ENCODE assay signal across 22 cellular contexts in genomic region chr17:28513476-28513875, GRCh38. TPM values are rescaled to one million over a fixed set of nuclear protein-coding genes. Genes with fewer than 3 reads are reported as not detected.
DNase-seq lines count a peak whose midpoint lies in the region; ATAC-seq and TF ChIP-seq lines count a peak whose summit lies in the region.
"Had no signal": no experiment of that assay in that cellular context is flagged by ENCODE, and none has a peak within 500 bp of the region (broad histone marks: within the 10 kb centered on the region; RNA-seq: fewer than 3 reads in every experiment).

No MANE protein-coding gene starts in this region.

- H3K27me3 Mint-ChIP-seq in dendritic cell treated with granulocyte-macrophage colony-stimulating factor and Interleukin-4, amounts not matched to agents 40 ng/mL and 50 ng/mL, for 4 days, result peaks cover 32% of the 10 kb centered on the region
- H3K27me3 Mint-ChIP-seq in neural progenitor cell (ENCODE audit: insufficient read depth, low read depth) (peaks cover 17% of the 10 kb centered on the region), progenitor cell of endocrine pancreas (peaks cover 34% of the 10 kb centered on the region)

- CTCF ChIA-PET in RWPE1 (lab: Yijun Ruan, JAX), result interaction anchor here (0.5 to 0.7 kb wide), 4 partner anchors 9 to 679 kb away, joined by 3 to 7 read pairs (median 3); no protein-coding TSS in a partner anchor

- no peak overlapping the region for H2AFZ ChIP-seq in neural progenitor cell (replicated peaks)

- ATAC-seq in GM21381 (IDR thresholded peaks at IDR 0.05; ENCODE audit: unreplicated experiment), result no peak

- no peak overlapping the region for H3K4me2 ChIP-seq in neural progenitor cell
- H3K4me2 ChIP-seq: BLaER1 had no signal

- H3K9ac ChIP-seq in neural progenitor cell, result no peak overlapping the region
- H3K9ac ChIP-seq: BLaER1 had no signal

- H3K4me1 Mint-ChIP-seq in dendritic cell treated with granulocyte-macrophage colony-stimulating factor and Interleukin-4, amounts not matched to agents 40 ng/mL and 50 ng/mL, for 4 days (ENCODE audit: low read depth), result peaks cover 42% of the 10 kb centered on the region
- H3K4me1 Mint-ChIP-seq in neural progenitor cell (peaks cover 3% of the 10 kb centered on the region), progenitor cell of endocrine pancreas (ENCODE audit: low read depth) (peaks cover 2% of the 10 kb centered on the region)
- H3K4me1 Mint-ChIP-seq: CD4-positive, alpha-beta memory T cell; CD4-positive, CD25-positive, alpha-beta regulatory T cell; CD8-positive, alpha-beta memory T cell had no signal

- TF ChIP-seq CTCF in RWPE1 (conservative IDR thresholded peaks at IDR 0.05; ENCODE audit: low read depth), result no peak
- no peak for TF ChIP-seq CTCF in neural progenitor cell (IDR thresholded peaks at IDR 0.05)
- TF ChIP-seq CTCF in suprapubic skin (IDR thresholded peaks at IDR 0.05), result no peak
- no peak for TF ChIP-seq CTCF in progenitor cell of endocrine pancreas (IDR thresholded peaks at IDR 0.05; ENCODE audit: unreplicated experiment)

- peak overlapping the region; percentile 4 for H3K27ac Mint-ChIP-seq in dendritic cell treated with granulocyte-macrophage colony-stimulating factor and Interleukin-4, amounts not matched to agents 40 ng/mL and 50 ng/mL, for 4 days
- H3K27ac Mint-ChIP-seq in neural progenitor cell (peak overlapping the region; percentile 15), progenitor cell of endocrine pancreas (no peak overlapping the region)

- WGBS in suprapubic skin, result 55% methylated on average over 2 of the region's 7 CpGs

- H3K4me1 ChIP-seq in neural progenitor cell (no peaks in the 10 kb centered on the region), suprapubic skin (peaks cover 27% of the 10 kb centered on the region)
- H3K4me1 ChIP-seq: BE2C had no signal

- intact Hi-C loops in dendritic cell treated with granulocyte-macrophage colony-stimulating factor and Interleukin-4, amounts not matched to agents 40 ng/mL and 50 ng/mL, for 4 days (cut with micrococcal nuclease), result no loop called here

- POLR2A ChIA-PET in RWPE1 (lab: Yijun Ruan, JAX; ENCODE audit: low non-redundant PET), result no interaction called here

- H3K27me3 ChIP-seq in neural progenitor cell (no peaks in the 10 kb centered on the region), suprapubic skin (peaks cover 9% of the 10 kb centered on the region)
- H3K27me3 ChIP-seq: BE2C had no signal

- no peaks in the 10 kb centered on the region for H4K20me1 ChIP-seq in neural progenitor cell (ENCODE audit: low read depth)
- H4K20me1 ChIP-seq: BLaER1 had no signal

- H3K27ac ChIP-seq in RWPE1, result peak overlapping the region; percentile 63
- no peak overlapping the region for H3K27ac ChIP-seq in neural progenitor cell
- peak overlapping the region; percentile 42 for H3K27ac ChIP-seq in suprapubic skin
- H3K27ac ChIP-seq: BLaER1 had no signal

- H3K4me3 Mint-ChIP-seq in dendritic cell treated with granulocyte-macrophage colony-stimulating factor and Interleukin-4, amounts not matched to agents 40 ng/mL and 50 ng/mL, for 4 days, result no peak overlapping the region
- H3K4me3 Mint-ChIP-seq in neural progenitor cell (no peak overlapping the region), progenitor cell of endocrine pancreas (ENCODE audit: low read depth) (no peak overlapping the region)
- H3K4me3 Mint-ChIP-seq: CD4-positive, alpha-beta memory T cell; CD4-positive, CD25-positive, alpha-beta regulatory T cell; CD8-positive, alpha-beta memory T cell had no signal

- no peaks in the 10 kb centered on the region for H3F3A ChIP-seq in neural progenitor cell (ENCODE audit: low read depth)

- H3K9me3 ChIP-seq in neural progenitor cell (ENCODE audit: low read depth) (no peaks in the 10 kb centered on the region), suprapubic skin (no peaks in the 10 kb centered on the region)
- H3K9me3 ChIP-seq: BE2C had no signal

- H3K79me2 ChIP-seq in neural progenitor cell (ENCODE audit: low read depth), result no peaks in the 10 kb centered on the region

- no peaks in the 10 kb centered on the region for H3K36me3 ChIP-seq in neural progenitor cell
- H3K36me3 ChIP-seq in suprapubic skin, result no peaks in the 10 kb centered on the region
- H3K36me3 ChIP-seq: BE2C, BLaER1 had no signal

- TF ChIP-seq EP300 in suprapubic skin (IDR thresholded peaks at IDR 0.05), result no peak

- H3K4me3 ChIP-seq in neural progenitor cell (no peak overlapping the region), suprapubic skin (no peak overlapping the region)
- H3K4me3 ChIP-seq: BLaER1 had no signal

- H3K9me3 Mint-ChIP-seq in dendritic cell treated with granulocyte-macrophage colony-stimulating factor and Interleukin-4, amounts not matched to agents 40 ng/mL and 50 ng/mL, for 4 days, result no peaks in the 10 kb centered on the region
- H3K9me3 Mint-ChIP-seq in neural progenitor cell (peaks cover 9% of the 10 kb centered on the region), progenitor cell of endocrine pancreas (ENCODE audit: low read depth) (peaks cover 4% of the 10 kb centered on the region)
- H3K9me3 Mint-ChIP-seq: CD4-positive, CD25-positive, alpha-beta regulatory T cell; CD8-positive, alpha-beta memory T cell had no signal

- H3K36me3 Mint-ChIP-seq in dendritic cell treated with granulocyte-macrophage colony-stimulating factor and Interleukin-4, amounts not matched to agents 40 ng/mL and 50 ng/mL, for 4 days (ENCODE audit: low read depth), result no peaks in the 10 kb centered on the region
- no peaks in the 10 kb centered on the region for H3K36me3 Mint-ChIP-seq in neural progenitor cell
- no peaks in the 10 kb centered on the region for H3K36me3 Mint-ChIP-seq in progenitor cell of endocrine pancreas (ENCODE audit: insufficient read depth)
- H3K36me3 Mint-ChIP-seq: CD14-positive monocyte; CD4-positive, alpha-beta memory T cell; CD4-positive, CD25-positive, alpha-beta regulatory T cell; CD8-positive, alpha-beta memory T cell had no signal

- DNase-seq in RWPE1 (ENCODE audit: low spot score) (no peak), neural progenitor cell (ENCODE audit: low spot score) (no peak), suprapubic skin (ENCODE audit: low spot score in 2 of 2) (no peak), progenitor cell of endocrine pancreas (ENCODE audit: low spot score, unreplicated experiment) (no peak), DMS 273 treated with DMSO at 0.1 percent for 48 hours (lab: John Stamatoyannopoulos, UW) (no peak)
- DNase-seq in activated CD4-positive, alpha-beta T cell treated with anti-CD3 and anti-CD28 coated beads for 4 hours, result no peak
- DNase-seq: 8988T; ACHN; BE2C; C1 segment of cervical spinal cord; CD4-positive, alpha-beta memory T cell; CD4-positive, CD25-positive, alpha-beta regulatory T cell; CD8-positive, alpha-beta memory T cell; COR-L47; DMS79 treated with DMSO at 0.1 percent for 48 hours; GDM1 had no signal

- TF ChIP-seq POLR2A in suprapubic skin (IDR thresholded peaks at IDR 0.05), result no peak

RNA-seq across cellular contexts. Expression of gene FOXN1, which starts 7.3 kb away (rescaled TPM):
- total RNA-seq in neural progenitor cell (ENCODE audit: low replicate concordance) (not detected in 2 replicates), suprapubic skin (10 to 100 TPM; 37.4 to 48.3 (median 38.3) TPM), progenitor cell of endocrine pancreas (0.07 TPM in 1 of 2 replicates, not detected in the other)
- total RNA-seq: A673; CD4-positive, alpha-beta memory T cell; CD4-positive, CD25-positive, alpha-beta regulatory T cell; CD8-positive, alpha-beta memory T cell; G401 had no signal

RNA-seq across cellular contexts. Expression of gene UNC119, which starts 38.9 kb away (rescaled TPM):
- 61.4 and 103 TPM in 2 replicates for total RNA-seq in neural progenitor cell (ENCODE audit: low replicate concordance)
- 10 to 100 TPM; 29.0 to 36.2 (median 32.6) TPM for total RNA-seq in suprapubic skin
- 41.3 and 46.7 TPM in 2 replicates for total RNA-seq in progenitor cell of endocrine pancreas

RNA-seq across cellular contexts. Expression of gene SLC13A2, which starts 40.0 kb away (rescaled TPM):
- total RNA-seq in neural progenitor cell (ENCODE audit: low replicate concordance) (not detected in 2 replicates), suprapubic skin (10 to 100 TPM in 3 of 4 donors, 1 to 10 TPM in 1; 9.7 to 22.0 (median 14.8) TPM), progenitor cell of endocrine pancreas (0.29 and 0.31 TPM in 2 replicates)
- total RNA-seq: A673; CD4-positive, alpha-beta memory T cell; CD4-positive, CD25-positive, alpha-beta regulatory T cell; CD8-positive, alpha-beta memory T cell; G401 had no signal

RNA-seq across cellular contexts. Expression of gene PIGS, which starts 57.8 kb away (rescaled TPM):
- total RNA-seq in neural progenitor cell (ENCODE audit: low replicate concordance), result 15.2 and 39.5 TPM in 2 replicates
- total RNA-seq in suprapubic skin, result 10 to 100 TPM; 38.1 to 76.4 (median 59.2) TPM
- total RNA-seq in progenitor cell of endocrine pancreas, result 65.0 and 68.2 TPM in 2 replicates

Comparison
In these comparisons a context has a peak if more than half of its experiments do, and no peak if none do; other contexts are left out.
1. RNA of gene FOXN1, which starts 7.3 kb away (total RNA-seq): 37.4 to 48.3 TPM in suprapubic skin; 0.07 TPM in progenitor cell of endocrine pancreas and not detected in neural progenitor cell; every median in the first group is over 10 times any median in the second.